ENCODE assay signal across 8 cellular contexts in genomic region chr7:107725138-107725740, GRCh38. TPM values are rescaled to one million over a fixed set of nuclear protein-coding genes. Genes with fewer than 3 reads are reported as not detected.
A peak's percentile ranks its signal among the peaks of the same experiment; 100 is the strongest.
DNase-seq lines count a peak whose midpoint lies in the region; ATAC-seq, FAIRE-seq and TF ChIP-seq lines count a peak whose summit lies in the region.

No MANE protein-coding gene starts in this region.

- no peak overlapping the region for H3K4me3 ChIP-seq in DND-41 (ENCODE audit: low read depth in 1 of 2, low read length in 2 of 2)
- no peak overlapping the region for H3K4me3 ChIP-seq in IMR-90 (ENCODE audit: insufficient read depth, low read depth, low read length)
- H3K4me3 ChIP-seq in astrocyte of the spinal cord (ENCODE audit: low read depth, low read length), result no peak overlapping the region
- no peak overlapping the region for H3K4me3 ChIP-seq in keratinocyte (ENCODE audit: control insufficient read depth in 2 of 3, extremely low read depth in 1 of 3, insufficient read depth in 2 of 3, low read depth in 1 of 3, low read length in 3 of 3)

- no TSS peak for BruUV-seq in IMR-90 (replicated peaks; lab: Mats Ljungman, UMichigan)

- H4K8ac ChIP-seq in IMR-90 (ENCODE audit: low read depth in 2 of 2, low read length in 2 of 2), result no peak overlapping the region

- no peak overlapping the region for H2AK9ac ChIP-seq in IMR-90 (replicated peaks; ENCODE audit: low read depth, low read length, poor library complexity)

- no peak overlapping the region for H3K56ac ChIP-seq in IMR-90 (ENCODE audit: extremely low read depth, insufficient read depth, low read length)

- H3K4me1 ChIP-seq in DND-41 (ENCODE audit: insufficient read depth, low read length), result no peaks in the 10 kb centered on the region
- H3K4me1 ChIP-seq in IMR-90 (ENCODE audit: control insufficient read depth, insufficient read depth, low read length), result peaks cover 3% of the 10 kb centered on the region; the same call in 1 of the 2 replicates
- H3K4me1 ChIP-seq in keratinocyte (ENCODE audit: control insufficient read depth, extremely low read depth, insufficient read depth, low read length), result no peaks in the 10 kb centered on the region

- peaks cover 13% of the 10 kb centered on the region for H3K27me3 ChIP-seq in DND-41 (ENCODE audit: insufficient read depth, low read length, poor library complexity)
- peaks cover 4% of the 10 kb centered on the region for H3K27me3 ChIP-seq in IMR-90 (ENCODE audit: control insufficient read depth, insufficient read depth, low read length)
- H3K27me3 ChIP-seq in keratinocyte (ENCODE audit: control insufficient read depth, extremely low read depth, insufficient read depth, low read length), result no peaks in the 10 kb centered on the region

- FAIRE-seq in keratinocyte (lab: Jason Lieb, UNC), result peak; percentile 78

- peak; percentile 76 for TF ChIP-seq RAD21 in IMR-90 (IDR thresholded peaks at IDR 0.05; ENCODE audit: low read length)

- no peaks in the 10 kb centered on the region for H3K79me1 ChIP-seq in IMR-90 (ENCODE audit: low read depth in 1 of 2, low read length in 2 of 2)

- no peak overlapping the region for H2BK20ac ChIP-seq in IMR-90 (ENCODE audit: low read depth, low read length)

- H4K20me1 ChIP-seq in DND-41 (ENCODE audit: insufficient read depth, low read length) (no peaks in the 10 kb centered on the region), IMR-90 (ENCODE audit: insufficient read depth, low read length) (no peaks in the 10 kb centered on the region), keratinocyte (ENCODE audit: control insufficient read depth, extremely low read depth, insufficient read depth, low read length) (no peaks in the 10 kb centered on the region)

- no CpG with 5 or more reads among the region's 4 CpGs for whole genome bisulfite sequencing in IMR-90 (ENCODE audit: extremely low coverage in 2 of 2, insufficient read length in 1 of 2), 2 experiments

- intact Hi-C loops in IMR-90 (cut with micrococcal nuclease), result loop anchor here (1.0 to 5.0 kb wide), 3 partner anchors 143 to 523 kb away; partner anchors contain the start of gene BCAP29

- H3K4ac ChIP-seq in IMR-90 (ENCODE audit: low read depth, low read length), result no peak overlapping the region

- dilution Hi-C loops in IMR-90 (cut with HindIII; ENCODE audit: low sequenced_read_pairs, unreplicated experiment) (no loop called here), keratinocyte (cut with MboI; ENCODE audit: extremely low pct_ligation_motif_present, low sequenced_read_pairs) (no loop called here)

- no peak overlapping the region for H3K18ac ChIP-seq in IMR-90 (ENCODE audit: low read depth, low read length)

- TF ChIP-seq CTCF in DND-41 (IDR thresholded peaks at IDR 0.05; ENCODE audit: borderline replicate concordance, extremely low read depth, low read length, poor library complexity, severe bottlenecking), result peak; percentile 73
- peak; percentile 71 for TF ChIP-seq CTCF in IMR-90 (conservative IDR thresholded peaks at IDR 0.05; ENCODE audit: low read depth, low read length)
- peak; percentile 80 for TF ChIP-seq CTCF in RWPE1 (conservative IDR thresholded peaks at IDR 0.05; ENCODE audit: low read depth)
- TF ChIP-seq CTCF in astrocyte of the spinal cord (IDR thresholded peaks at IDR 0.05; ENCODE audit: low read depth, low read length), result peak; percentile 58
- TF ChIP-seq CTCF in keratinocyte (optimal IDR thresholded peaks at IDR 0.05 in 1 of 3, IDR thresholded peaks at IDR 0.05 in 1 of 3, conservative IDR thresholded peaks at IDR 0.05 in 1 of 3; ENCODE audit: extremely low read depth in 1 of 3, insufficient read depth in 2 of 3, low read length in 3 of 3), result peak; percentile 38 to 54 (median 41)

- in situ Hi-C loops in IMR-90 (cut with MboI; ENCODE audit: low sequenced_read_pairs), result loop anchor here (10.0 to 25.0 kb wide), 2 partner anchors 412 to 530 kb away; partner anchors contain the start of gene LAMB4
- in situ Hi-C loops in astrocyte of the spinal cord (cut with HindIII; ENCODE audit: low sequenced_read_pairs), result no loop called here

- H3K9me1 ChIP-seq in IMR-90 (ENCODE audit: insufficient read depth, low read length) (no peaks in the 10 kb centered on the region), keratinocyte (ENCODE audit: control insufficient read depth, extremely low read depth, insufficient read depth, low read length) (no peaks in the 10 kb centered on the region)

- H3K4me2 ChIP-seq in DND-41 (ENCODE audit: insufficient read depth, low read length) (no peak overlapping the region), IMR-90 (ENCODE audit: low read depth, low read length) (no peak overlapping the region), keratinocyte (ENCODE audit: control insufficient read depth, extremely low read depth, insufficient read depth, low read depth, low read length) (no peak overlapping the region)

- no peak overlapping the region for H2BK5ac ChIP-seq in IMR-90 (ENCODE audit: low read depth, low read length, poor library complexity, severe bottlenecking)

- CTCF ChIA-PET in IMR-90 (lab: Yijun Ruan, JAX), result interaction anchor here (0.8 to 1.1 kb wide), 5 partner anchors 18 to 269 kb away, joined by 3 to 7 read pairs (median 3); no protein-coding TSS in a partner anchor
- CTCF ChIA-PET in RWPE1 (lab: Yijun Ruan, JAX), result interaction anchor here (0.6 kb wide), 1 partner anchor 557 kb away, joined by 5 read pairs; no protein-coding TSS in a partner anchor

- no peak overlapping the region for H2BK120ac ChIP-seq in IMR-90 (ENCODE audit: low read depth, low read length)

- H2AFZ ChIP-seq in DND-41 (ENCODE audit: low read depth, low read length) (no peak overlapping the region), IMR-90 (replicated peaks; ENCODE audit: low read length, poor library complexity) (no peak overlapping the region), keratinocyte (ENCODE audit: control insufficient read depth, low read length) (no peak overlapping the region)

- no peak overlapping the region for H4K5ac ChIP-seq in IMR-90 (ENCODE audit: low read depth, low read length)

- no peak overlapping the region for H3K27ac ChIP-seq in DND-41 (ENCODE audit: low read length)
- no peak overlapping the region for H3K27ac ChIP-seq in IMR-90 (ENCODE audit: insufficient read depth, low read length)
- H3K27ac ChIP-seq in RWPE1, result no peak overlapping the region
- no peak overlapping the region for H3K27ac ChIP-seq in keratinocyte (ENCODE audit: control insufficient read depth, insufficient read depth, low read length)

- no peak overlapping the region for H2AK5ac ChIP-seq in IMR-90 (ENCODE audit: low read depth, low read length)

- no peak overlapping the region for H4K91ac ChIP-seq in IMR-90 (ENCODE audit: insufficient read depth, low read depth, low read length)

- H3K9me3 ChIP-seq in DND-41 (ENCODE audit: insufficient read depth, low read length, severe bottlenecking) (no peaks in the 10 kb centered on the region), IMR-90 (ENCODE audit: control insufficient read depth, insufficient read depth, low read length) (no peaks in the 10 kb centered on the region), keratinocyte (ENCODE audit: control insufficient read depth, low read depth, low read length) (no peaks in the 10 kb centered on the region)

- no peak overlapping the region for H2BK15ac ChIP-seq in IMR-90 (ENCODE audit: low read depth, low read length)

- ATAC-seq in DND-41 (ENCODE audit: insufficient read depth, low read depth) (peak; percentile 67; the same call in 2 of the 3 replicates), IMR-90 (ENCODE audit: low read depth) (no peak), GM21723 (IDR thresholded peaks at IDR 0.05; ENCODE audit: unreplicated experiment) (no peak), GM19023 (IDR thresholded peaks at IDR 0.05; ENCODE audit: unreplicated experiment) (no peak)

- no peak overlapping the region for H3K23ac ChIP-seq in IMR-90 (ENCODE audit: low read depth, low read length)

- H3K79me2 ChIP-seq in DND-41 (ENCODE audit: insufficient read depth, low read length) (no peaks in the 10 kb centered on the region), keratinocyte (ENCODE audit: control insufficient read depth, insufficient read depth, low read length) (no peaks in the 10 kb centered on the region)

- DNase-seq in DND-41 (peak; percentile 55), IMR-90 (peak; percentile 68), RWPE1 (ENCODE audit: low spot score) (peak; percentile 76), astrocyte of the spinal cord (ENCODE audit: low read depth, low spot score) (peak; percentile 59), keratinocyte (ENCODE audit: low read depth, low spot score) (peak; percentile 17)
- peak; percentile 42 to 55 for DNase-seq in stimulated activated CD4-positive, alpha-beta T cell treated with anti-CD3 and anti-CD28 coated beads, Interleukin-2, amount 100 ng/mL, for 24 hours

- POLR2A ChIA-PET in IMR-90 (lab: Charles Lee; ENCODE audit: unreplicated experiment), result no interaction called here
- POLR2A ChIA-PET in RWPE1 (lab: Yijun Ruan, JAX; ENCODE audit: low non-redundant PET), result no interaction called here

- H3K14ac ChIP-seq in IMR-90 (replicated peaks; ENCODE audit: low read depth, low read length), result no peak overlapping the region

- TF ChIP-seq POLR2A in IMR-90 (IDR thresholded peaks at IDR 0.05; ENCODE audit: low read depth, low read length), result no peak

- H3K9ac ChIP-seq in DND-41 (ENCODE audit: low read depth, low read length) (no peak overlapping the region), IMR-90 (ENCODE audit: low read depth, low read length) (no peak overlapping the region), keratinocyte (ENCODE audit: control insufficient read depth, extremely low read depth, insufficient read depth, low read length) (no peak overlapping the region)

- H3K36me3 ChIP-seq in DND-41 (ENCODE audit: insufficient read depth, low read length) (no peaks in the 10 kb centered on the region), IMR-90 (ENCODE audit: control insufficient read depth, insufficient read depth, low read length) (no peaks in the 10 kb centered on the region), keratinocyte (ENCODE audit: control insufficient read depth in 2 of 2, extremely low read depth in 1 of 2, insufficient read depth in 2 of 2, low read length in 2 of 2) (no peaks in the 10 kb centered on the region)

TF ChIP-seq in IMR-90, 13 proteins besides CTCF, POLR2A, EP300 and RAD21:
- TF ChIP-seq RCOR1 (IDR thresholded peaks at IDR 0.05; ENCODE audit: insufficient replicate concordance, low read length) (no peak), SMC3 (IDR thresholded peaks at IDR 0.05; ENCODE audit: low read depth, low read length) (peak; percentile 81)

RNA-seq across cellular contexts. Expression of gene CBLL1, which starts 18.7 kb away (rescaled TPM):
- total RNA-seq in IMR-90 (2012; rRNA removed), result 15.6 and 20.3 TPM in 2 replicates
- polyA plus RNA-seq in IMR-90 (2012; rRNA removed) (19.0 and 19.7 TPM in 2 replicates), keratinocyte (9.1 to 27.8 TPM (median 15.3 TPM) in 3 replicates)
- polyA plus RNA-seq in IMR-90 (2012; cell fraction: cytosol; rRNA removed), result 4.3 and 7.1 TPM in 2 replicates
- polyA plus RNA-seq in IMR-90 (2012; cell fraction: nucleus; rRNA removed; ENCODE audit: low replicate concordance), result 9.9 and 27.7 TPM in 2 replicates
- 41.9 TPM for polyA plus RNA-seq in keratinocyte (2011; ENCODE audit: low read depth)
- 11.5 and 17.2 TPM in 2 replicates for polyA plus RNA-seq in keratinocyte (2011; cell fraction: cytosol; rRNA removed)
- polyA plus RNA-seq in keratinocyte (2011; cell fraction: nucleus; rRNA removed), result 21.6 and 26.2 TPM in 2 replicates
- 21.0 and 23.9 TPM in 2 replicates for polyA plus RNA-seq in keratinocyte (2012; ENCODE audit: low replicate concordance)
- polyA minus RNA-seq in keratinocyte, result 12.7 to 14.5 TPM (median 13.1 TPM) in 3 replicates
- polyA minus RNA-seq in keratinocyte (2011; cell fraction: cytosol; rRNA and poly(A)+ RNA removed), result 14.6 TPM
- 9.0 and 15.1 TPM in 2 replicates for polyA minus RNA-seq in keratinocyte (2011; cell fraction: nucleus; rRNA and poly(A)+ RNA removed)

Comparison
In these comparisons a context has a peak if more than half of its experiments do, and no peak if none do; other contexts are left out.
1. DNase-seq: peak in every context shown above with its lines; median percentile 76 in RWPE1; 68 in IMR-90; 59 in astrocyte of the spinal cord; 55 in DND-41; 48 in stimulated activated CD4-positive, alpha-beta T cell treated with anti-CD3 and anti-CD28 coated beads, Interleukin-2, amount 100 ng/mL, for 24 hours; 17 in keratinocyte.